23 cellular contexts compared by ENCODE assay signal in genomic region chr6:5942591-5942990, GRCh38.
"Had no signal": no experiment of that assay in that cellular context is flagged by ENCODE, and none has a peak within 500 bp of the region (broad histone marks: within the 10 kb centered on the region; RNA-seq: fewer than 3 reads in every experiment).

No MANE protein-coding gene starts in this region.

- H2AFZ ChIP-seq: parathyroid adenoma had no signal

- H3K4me3 ChIP-seq: dorsolateral prefrontal cortex, lower lobe of right lung, right lobe of liver, stomach had no signal

- H3K27ac ChIP-seq: brain microvascular endothelial cell, dorsolateral prefrontal cortex, foreskin keratinocyte, lower lobe of right lung, neutrophil, parathyroid adenoma, right lobe of liver, stomach, WERI-Rb-1 had no signal

- H3K4me3 Mint-ChIP-seq: activated naive CD8-positive, alpha-beta T cell; natural killer cell treated with Interleukin-12 subunit alpha and Interleukin-12 subunit beta and Interleukin-15 and Interleukin-18, amount 100 ng/mL, for 72 hours; stimulated activated effector memory CD8-positive, alpha-beta T cell treated with anti-CD3 and anti-CD28 coated beads, Interleukin-12 subunit alpha, Interleukin-12 subunit beta, amount 100 ng/mL, for 72 hours had no signal

- H3K36me3 Mint-ChIP-seq: stimulated activated effector memory CD8-positive, alpha-beta T cell treated with anti-CD3 and anti-CD28 coated beads, Interleukin-12 subunit alpha, Interleukin-12 subunit beta, amount 100 ng/mL, for 72 hours had no signal

- H3K27ac Mint-ChIP-seq: activated naive CD8-positive, alpha-beta T cell; natural killer cell treated with Interleukin-12 subunit alpha and Interleukin-12 subunit beta and Interleukin-15 and Interleukin-18, amount 100 ng/mL, for 72 hours; stimulated activated effector memory CD8-positive, alpha-beta T cell treated with anti-CD3 and anti-CD28 coated beads, Interleukin-12 subunit alpha, Interleukin-12 subunit beta, amount 100 ng/mL, for 72 hours had no signal

- H3K9me3 ChIP-seq: neutrophil, right lobe of liver had no signal

- H3K36me3 ChIP-seq: brain microvascular endothelial cell, lower lobe of right lung, neutrophil, right lobe of liver, stomach, WERI-Rb-1 had no signal

- H3K9ac ChIP-seq: parathyroid adenoma had no signal

- DNase-seq: activated CD4-positive, alpha-beta T cell treated with anti-CD3 and anti-CD28 coated beads for 1 hour; activated CD4-positive, alpha-beta T cell treated with anti-CD3 and anti-CD28 coated beads, Interleukin-2, amount 50 U/mL, for 4 hours; activated gamma-delta T cell; amniotic stem cell; brain microvascular endothelial cell; central memory CD4-positive, alpha-beta T cell; dorsolateral prefrontal cortex; foreskin keratinocyte; glutamatergic neuron; hippocampal formation; islet precursor cell; lower lobe of right lung; right lobe of liver; stimulated activated CD4-positive, alpha-beta T cell treated with anti-CD3 and anti-CD28 coated beads, Interleukin-4, amount 100 ng/mL, for 24 hours; stomach; T-helper 2 cell; trophoblast cell; WERI-Rb-1 had no signal

- H3K4me1 Mint-ChIP-seq: stimulated activated effector memory CD8-positive, alpha-beta T cell treated with anti-CD3 and anti-CD28 coated beads, Interleukin-12 subunit alpha, Interleukin-12 subunit beta, amount 100 ng/mL, for 72 hours had no signal

- H3K27me3 ChIP-seq: brain microvascular endothelial cell, foreskin keratinocyte, right lobe of liver had no signal

- H3K4me1 ChIP-seq: foreskin keratinocyte, parathyroid adenoma, right lobe of liver had no signal

- H3K79me2 ChIP-seq: parathyroid adenoma had no signal
